8 cellular contexts compared by ENCODE assay signal in the genomic region with DNA sequence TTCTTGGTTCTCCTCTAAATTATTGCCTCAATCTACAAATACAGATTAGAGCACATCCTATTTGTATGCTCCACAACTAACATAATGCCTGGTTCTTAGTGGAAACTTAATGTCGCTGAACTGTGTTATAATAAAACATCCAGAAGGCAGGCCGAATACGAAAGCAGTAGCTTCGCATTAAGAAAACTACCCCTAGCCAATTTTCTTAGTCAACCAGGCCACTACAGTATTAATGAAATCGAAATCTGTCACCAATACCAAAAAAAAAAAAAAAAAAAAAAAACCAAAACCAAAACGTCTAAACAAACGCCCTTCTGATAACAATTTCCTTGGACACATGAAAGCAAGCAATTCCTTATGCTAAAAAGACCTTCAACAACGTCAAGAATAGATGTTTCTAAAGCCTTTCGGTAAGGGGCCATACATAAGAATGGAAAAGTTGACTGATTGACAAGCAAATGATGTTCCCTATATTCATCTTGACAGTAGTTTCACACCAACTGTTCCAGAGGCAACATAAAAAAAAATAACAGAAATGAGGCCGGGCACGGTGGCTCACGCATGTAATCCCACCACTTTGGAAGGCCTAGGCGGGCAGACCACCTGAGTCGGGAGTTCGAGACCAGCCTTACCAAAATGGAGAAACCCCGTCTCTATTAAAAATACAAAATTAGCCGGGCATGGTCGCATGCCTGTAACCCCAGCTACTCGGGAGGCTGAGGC. TPM values are rescaled to one million over a fixed set of nuclear protein-coding genes. Genes with fewer than 3 reads are reported as not detected.
DNase-seq lines count a peak whose midpoint lies in the region; TF ChIP-seq lines count a peak whose summit lies in the region.

No MANE protein-coding gene starts in this region.

- H3K9ac ChIP-seq in endodermal cell (ENCODE audit: extremely low read depth, low read length, poor library complexity, severe bottlenecking): peak overlapping the region; percentile 74

- no peaks in the 10 kb centered on the region for H3K36me3 Mint-ChIP-seq in endodermal cell (ENCODE audit: low read depth)

- peak overlapping the region; percentile 81 for H3K4me3 Mint-ChIP-seq in endodermal cell

- H3K4me3 ChIP-seq in GM12875 (ENCODE audit: low read depth, low read length) (peak overlapping the region; percentile 90), SJCRH30 (peak overlapping the region; percentile 73), endodermal cell (ENCODE audit: low read length) (peak overlapping the region; percentile 99), neuron (ENCODE audit: low read length) (peak overlapping the region; percentile 76)

- H2AFZ ChIP-seq in neuron (ENCODE audit: low read depth, low read length): no peak overlapping the region

- DNase-seq in SJCRH30 (peak; percentile 3 to 13), endodermal cell (no peak), dedifferentiated amniotic fluid mesenchymal stem cell (ENCODE audit: extremely low spot score) (no peak), NCI-H2081 (lab: John Stamatoyannopoulos, UW) (no peak), AG08395 (ENCODE audit: low spot score) (no peak)
- DNase-seq in effector CD8-positive, alpha-beta T cell (lab: John Stamatoyannopoulos, UW): no peak

- H3K36me3 ChIP-seq in SJCRH30 (no peaks in the 10 kb centered on the region), endodermal cell (ENCODE audit: control insufficient read depth, insufficient read depth, low read length) (no peaks in the 10 kb centered on the region), neuron (ENCODE audit: insufficient read depth, low read length) (no peaks in the 10 kb centered on the region)

- no peaks in the 10 kb centered on the region for H3K27me3 ChIP-seq in SJCRH30
- no peaks in the 10 kb centered on the region for H3K27me3 ChIP-seq in endodermal cell (ENCODE audit: control insufficient read depth, insufficient read depth, low read length, poor library complexity, severe bottlenecking)
- H3K27me3 ChIP-seq in neuron (ENCODE audit: insufficient read depth, low read length): no peaks in the 10 kb centered on the region

- H3K27ac ChIP-seq in SJCRH30: peak overlapping the region; percentile 90
- H3K27ac ChIP-seq in endodermal cell (ENCODE audit: low read depth, low read length): no peak overlapping the region

- peaks cover 5% of the 10 kb centered on the region; the same call in 1 of the 2 replicates for H3K4me1 ChIP-seq in SJCRH30
- no peaks in the 10 kb centered on the region for H3K4me1 ChIP-seq in endodermal cell (ENCODE audit: control insufficient read depth, insufficient read depth, low read length)
- peaks cover 10% of the 10 kb centered on the region for H3K4me1 ChIP-seq in neuron (ENCODE audit: insufficient read depth, low read length)

- TF ChIP-seq CTCF in GM12875 (IDR thresholded peaks at IDR 0.05; ENCODE audit: borderline replicate concordance, insufficient read depth, low read depth, low read length) (no peak), endodermal cell (conservative IDR thresholded peaks at IDR 0.05) (no peak)

- 16 to 47% methylated on average over 9 to 19 of the region's 19 CpGs for WGBS in endodermal cell (ENCODE audit: insufficient coverage in 1 of 2, insufficient read length in 1 of 2), 2 experiments

- peaks cover 13% of the 10 kb centered on the region for H3K4me1 Mint-ChIP-seq in endodermal cell

- no peaks in the 10 kb centered on the region for H3K9me3 Mint-ChIP-seq in endodermal cell

- peak overlapping the region; percentile 95 for H3K27ac Mint-ChIP-seq in endodermal cell

- no peaks in the 10 kb centered on the region for H3K9me3 ChIP-seq in SJCRH30 (replicated peaks)
- H3K9me3 ChIP-seq in endodermal cell (ENCODE audit: control insufficient read depth, low read length): no peaks in the 10 kb centered on the region
- H3K9me3 ChIP-seq in neuron (ENCODE audit: low read length): no peaks in the 10 kb centered on the region

- H3K27me3 Mint-ChIP-seq in endodermal cell (ENCODE audit: insufficient read depth): no peaks in the 10 kb centered on the region

RNA-seq across cellular contexts. Expression of gene DENND6A, which starts 1.3 kb away (rescaled TPM):
- 18.1 and 19.8 TPM in 2 replicates for total RNA-seq in SJCRH30 (2014; rRNA removed; shearing (Covaris generic))
- total RNA-seq in endodermal cell: 10 to 100 TPM; 23.4 to 35.1 TPM
- 19.6 TPM for polyA plus RNA-seq in endodermal cell (2013, experiment 1 of 2)
- polyA plus RNA-seq in endodermal cell (2013, experiment 2 of 2): 19.4 TPM

Comparison
In these comparisons a context has a peak if more than half of its experiments do, and no peak if none do; other contexts are left out.
1. DNase-seq: peak in SJCRH30 (2 of 2); none in endodermal cell (single experiment), dedifferentiated amniotic fluid mesenchymal stem cell (single experiment), NCI-H2081 (0 of 2), effector CD8-positive, alpha-beta T cell (single experiment) and AG08395 (single experiment).
2. Peak in every context shown above with its lines, with median percentiles within 50 percentile points of each other: H3K4me3 ChIP-seq.